In genomic region chr2:240232264-240232915, GRCh38 we compare ENCODE assay signal across 14 cellular contexts.
DNase-seq lines count a peak whose midpoint lies in the region; ATAC-seq and TF ChIP-seq lines count a peak whose summit lies in the region.
"Had no signal": no experiment of that assay in that cellular context is flagged by ENCODE, and none has a peak within 500 bp of the region (broad histone marks: within the 10 kb centered on the region; RNA-seq: fewer than 3 reads in every experiment).

No MANE protein-coding gene starts in this region.

- H3K79me2 ChIP-seq in GM23338 (replicated peaks; ENCODE audit: insufficient read depth), result no peaks in the 10 kb centered on the region
- no peaks in the 10 kb centered on the region for H3K79me2 ChIP-seq in osteoblast (ENCODE audit: insufficient read depth, low read length)

- TF ChIP-seq CTCF in GM23338 (conservative IDR thresholded peaks at IDR 0.05; ENCODE audit: low read depth in 2 of 2) (no peak), gastroesophageal sphincter (IDR thresholded peaks at IDR 0.05) (no peak), osteoblast (IDR thresholded peaks at IDR 0.05; ENCODE audit: extremely low read depth, low read depth, low read length) (no peak)

- H3K4me2 ChIP-seq in GM23338 (peak overlapping the region; percentile 78; the same call in 1 of the 2 replicates), osteoblast (ENCODE audit: insufficient read depth, low read length) (no peak overlapping the region)

- H3K9me2 ChIP-seq in GM23338 (ENCODE audit: insufficient read depth), result no peaks in the 10 kb centered on the region

- peaks cover 29% of the 10 kb centered on the region for H3K9me3 Mint-ChIP-seq in GM23338

- peak overlapping the region; percentile 68 for H3K4me3 ChIP-seq in GM23338
- H3K4me3 ChIP-seq in NT2/D1 (ENCODE audit: insufficient read length, low read depth), result no peak overlapping the region
- peak overlapping the region in 1 of 2 donors; percentile 49 for H3K4me3 ChIP-seq in gastroesophageal sphincter
- H3K4me3 ChIP-seq in osteoblast (ENCODE audit: insufficient read depth, low read length), result no peak overlapping the region

- H4K20me1 ChIP-seq in GM23338 (replicated peaks; ENCODE audit: insufficient read depth) (no peaks in the 10 kb centered on the region), osteoblast (ENCODE audit: insufficient read depth, low read length) (no peaks in the 10 kb centered on the region)

- H3K9me3 ChIP-seq in NT2/D1 (ENCODE audit: insufficient read depth, low read length) (peaks cover 20% of the 10 kb centered on the region), gastroesophageal sphincter (peaks cover 0 to 22% (median 0%) of the 10 kb centered on the region in 3 donors), osteoblast (ENCODE audit: low read depth, low read length) (peaks cover 4% of the 10 kb centered on the region)

- H3K4me1 ChIP-seq in GM23338 (ENCODE audit: insufficient read depth) (no peaks in the 10 kb centered on the region), NT2/D1 (ENCODE audit: insufficient read depth, insufficient read length) (peaks cover 25% of the 10 kb centered on the region), gastroesophageal sphincter (peaks cover 0 to 36% (median 0%) of the 10 kb centered on the region in 3 donors), osteoblast (ENCODE audit: insufficient read depth, low read length) (no peaks in the 10 kb centered on the region)

- no peak for TF ChIP-seq POLR2A in gastroesophageal sphincter (IDR thresholded peaks at IDR 0.05)

- no peak for TF ChIP-seq EP300 in gastroesophageal sphincter (IDR thresholded peaks at IDR 0.05)

- WGBS in gastroesophageal sphincter (ENCODE audit: low coverage in 1 of 2), 2 donors, result 72% methylated on average over 2 of the region's 22 CpGs; no CpG with 5 or more reads in 1 of the 2 donors

- H3K27ac Mint-ChIP-seq in GM23338, result no peak overlapping the region
- H3K27ac Mint-ChIP-seq: activated CD8-positive, alpha-beta T cell treated with anti-CD3 and anti-CD28 coated beads, Interleukin-2, amount 10 ng/mL, durations not matched to agents 7 days and 5 days; CD14-positive monocyte had no signal

- H3K36me3 ChIP-seq in GM23338 (ENCODE audit: insufficient read depth), result no peaks in the 10 kb centered on the region
- no peaks in the 10 kb centered on the region for H3K36me3 ChIP-seq in NT2/D1 (ENCODE audit: insufficient read depth, insufficient read length, low read length)
- no peaks in the 10 kb centered on the region for H3K36me3 ChIP-seq in gastroesophageal sphincter
- no peaks in the 10 kb centered on the region for H3K36me3 ChIP-seq in osteoblast (ENCODE audit: insufficient read depth, low read length)
- H3K36me3 ChIP-seq: esophagus squamous epithelium, heart right ventricle, Peyer's patch had no signal

- no peaks in the 10 kb centered on the region for H3F3A ChIP-seq in GM23338 (replicated peaks; ENCODE audit: low read depth)

- H3K27me3 ChIP-seq in GM23338 (ENCODE audit: insufficient read depth), result no peaks in the 10 kb centered on the region
- H3K27me3 ChIP-seq in NT2/D1 (ENCODE audit: insufficient read depth, insufficient read length), result peaks cover 13% of the 10 kb centered on the region
- peaks cover 10% of the 10 kb centered on the region for H3K27me3 ChIP-seq in gastroesophageal sphincter
- no peaks in the 10 kb centered on the region for H3K27me3 ChIP-seq in osteoblast (ENCODE audit: insufficient read depth, low read length)
- H3K27me3 ChIP-seq: Peyer's patch had no signal

- ATAC-seq in GM23338 (peak; percentile 15), gastroesophageal sphincter (no peak), HG03097 (IDR thresholded peaks at IDR 0.05; ENCODE audit: low FRiP score, unreplicated experiment) (no peak)

- peaks cover 3% of the 10 kb centered on the region; the same call in 2 of the 3 replicates for H3K4me1 Mint-ChIP-seq in GM23338

- H3K4me3 Mint-ChIP-seq in GM23338, result peak overlapping the region; percentile 52; the same call in 1 of the 3 replicates
- H3K4me3 Mint-ChIP-seq: activated CD8-positive, alpha-beta T cell treated with anti-CD3 and anti-CD28 coated beads, Interleukin-2, amount 10 ng/mL, durations not matched to agents 7 days and 5 days had no signal

- H3K9ac ChIP-seq in NT2/D1 (ENCODE audit: insufficient read length, low read depth), result peak overlapping the region; percentile 65

- peaks cover 15% of the 10 kb centered on the region for H3K27me3 Mint-ChIP-seq in GM23338 (ENCODE audit: insufficient read depth, low read depth, poor library complexity)

- DNase-seq in GM23338 (ENCODE audit: low spot score) (no peak), NT2/D1 (ENCODE audit: low read depth, low spot score) (no peak), osteoblast (ENCODE audit: insufficient read length, low spot score, missing footprints) (peak; percentile 62), AML-193 (lab: John Stamatoyannopoulos, UW) (no peak), NCI-H69 (lab: John Stamatoyannopoulos, UW) (no peak), NCI-H146 treated with DMSO at 0.1 percent for 48 hours (lab: John Stamatoyannopoulos, UW; ENCODE audit: unreplicated experiment) (no peak)
- DNase-seq: NCI-H2081 treated with DMSO at 0.1 percent for 48 hours had no signal

- H3K27ac ChIP-seq in GM23338 (ENCODE audit: low read depth) (no peak overlapping the region), gastroesophageal sphincter (peak overlapping the region in 3 of 4 donors; percentile 76 to 80 (median 78)), osteoblast (ENCODE audit: low read depth, low read length) (no peak overlapping the region)

- H3K36me3 Mint-ChIP-seq in GM23338 (ENCODE audit: low read depth), result peaks cover 9% of the 10 kb centered on the region
- H3K36me3 Mint-ChIP-seq: CD14-positive monocyte had no signal

- peak overlapping the region; percentile 94 for H2AFZ ChIP-seq in GM23338
- H2AFZ ChIP-seq in osteoblast (ENCODE audit: low read length), result no peak overlapping the region

TF ChIP-seq in GM23338, 12 proteins besides CTCF, POLR2A, EP300 and RAD21 (continues in another document):
- TF ChIP-seq EZH2phosphoT487 (IDR thresholded peaks at IDR 0.05; ENCODE audit: unreplicated experiment), result no peak
- TF ChIP-seq REST (IDR thresholded peaks at IDR 0.05; ENCODE audit: unreplicated experiment), result no peak
- no peak for TF ChIP-seq EZH2 (IDR thresholded peaks at IDR 0.05; ENCODE audit: low read depth, unreplicated experiment)
- TF ChIP-seq NANOG (IDR thresholded peaks at IDR 0.05; ENCODE audit: borderline replicate concordance), result no peak

Comparison
In these comparisons a context has a peak if more than half of its experiments do, and no peak if none do; other contexts are left out.
1. H3K27ac ChIP-seq: peak in gastroesophageal sphincter (3 of 4); none in GM23338 (single experiment) and osteoblast (single experiment).